ENCODE assay signal across 8 cellular contexts in the genomic region with DNA sequence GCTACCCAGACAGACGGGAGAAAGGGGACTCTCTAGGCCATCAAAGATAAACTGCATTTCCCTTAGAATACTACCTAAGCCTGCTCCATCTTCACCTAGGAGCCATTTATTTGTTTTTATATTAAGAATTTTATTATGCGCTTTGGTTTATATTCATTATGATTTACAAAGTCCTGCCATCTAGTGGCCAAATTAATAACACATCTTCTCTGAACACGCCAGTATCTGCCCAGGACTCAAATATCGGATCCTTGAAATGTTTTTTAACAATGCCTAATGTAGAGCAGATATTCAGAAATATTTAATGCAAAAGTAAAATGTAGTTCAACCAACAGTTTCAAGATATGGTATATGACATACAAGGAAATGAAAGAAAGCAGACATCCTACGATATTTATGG. TPM values are rescaled to one million over a fixed set of nuclear protein-coding genes. Genes with fewer than 3 reads are reported as not detected.
DNase-seq lines count a peak whose midpoint lies in the region; ATAC-seq and TF ChIP-seq lines count a peak whose summit lies in the region.

No MANE protein-coding gene starts in this region.

- peaks cover 10 to 11% of the 10 kb centered on the region in 2 donors for H3K27me3 Mint-ChIP-seq in CD4-positive, alpha-beta memory T cell
- H3K27me3 Mint-ChIP-seq in T-helper 17 cell = peaks cover 19% of the 10 kb centered on the region

- H3K9ac ChIP-seq in SU-DHL-6 (ENCODE audit: low read length) = no peak overlapping the region

- intact Hi-C loops in CD4-positive, alpha-beta memory T cell (cut with micrococcal nuclease) = loop anchor here (1.0 kb wide), 1 partner anchor 1626 kb away; no protein-coding TSS in a partner anchor

- no peaks in the 10 kb centered on the region for H3K9me3 Mint-ChIP-seq in CD4-positive, alpha-beta memory T cell

- peaks cover 9% of the 10 kb centered on the region for H3K4me1 ChIP-seq in CD4-positive, alpha-beta memory T cell (ENCODE audit: insufficient read depth, low read length)

- no peaks in the 10 kb centered on the region for H3K79me2 ChIP-seq in SU-DHL-6 (ENCODE audit: insufficient read depth, low read length)

- H3K9me2 ChIP-seq in SU-DHL-6 (replicated peaks; ENCODE audit: insufficient read depth, low read length) = no peaks in the 10 kb centered on the region

- POLR2A ChIA-PET in CD4-positive, alpha-beta memory T cell (lab: Charles Lee; ENCODE audit: partially characterized antibody) = interaction anchor here (1.3 kb wide), 1 partner anchor 21 kb away, joined by 4 read pairs; a partner anchor contains a TSS

- H3K4me3 ChIP-seq in CD4-positive, alpha-beta memory T cell (ENCODE audit: low read length in 2 of 2) = no peak overlapping the region
- no peak overlapping the region for H3K4me3 ChIP-seq in SU-DHL-6 (ENCODE audit: insufficient read depth, low read length, poor library complexity, severe bottlenecking)

- peak; percentile 41 for TF ChIP-seq CTCF in SU-DHL-6 (IDR thresholded peaks at IDR 0.05; ENCODE audit: insufficient read depth, low read length, poor library complexity, severe bottlenecking)

- no peaks in the 10 kb centered on the region for H3K36me3 Mint-ChIP-seq in CD4-positive, alpha-beta memory T cell
- H3K36me3 Mint-ChIP-seq in T-helper 17 cell (ENCODE audit: low read depth) = no peaks in the 10 kb centered on the region

- no peak overlapping the region for H2AFZ ChIP-seq in SU-DHL-6 (ENCODE audit: low read depth, low read length, severe bottlenecking)

- no peak overlapping the region for H3K4me2 ChIP-seq in SU-DHL-6 (ENCODE audit: low read depth, low read length, poor library complexity, severe bottlenecking)

- H3K27ac ChIP-seq in CD4-positive, alpha-beta memory T cell (ENCODE audit: low read depth, low read length) = no peak overlapping the region
- no peak overlapping the region for H3K27ac ChIP-seq in SU-DHL-6 (ENCODE audit: low read depth, low read length)

- no peaks in the 10 kb centered on the region for H3K27me3 ChIP-seq in CD4-positive, alpha-beta memory T cell (ENCODE audit: insufficient read depth, low read length)
- H3K27me3 ChIP-seq in SU-DHL-6 (ENCODE audit: low read length) = no peaks in the 10 kb centered on the region

- DNase-seq in CD4-positive, alpha-beta memory T cell = peak in 4 of 5 donors; percentile 21 to 27 (median 25)
- DNase-seq in inferior parietal cortex (ENCODE audit: extremely low spot score) (peak; percentile 60), mucosa of gallbladder (ENCODE audit: low spot score) (no peak), D341Med (ENCODE audit: low spot score) (no peak), T-helper 17 cell (no peak), NCI-H1694 (lab: John Stamatoyannopoulos, UW) (no peak)

- no peak overlapping the region for H3K4me3 Mint-ChIP-seq in CD4-positive, alpha-beta memory T cell
- no peak overlapping the region for H3K4me3 Mint-ChIP-seq in T-helper 17 cell

- CTCF ChIA-PET in CD4-positive, alpha-beta memory T cell (lab: Charles Lee; ENCODE audit: partially characterized antibody) = interaction anchor here (0.9 to 4.0 kb wide), 6 partner anchors 8 to 1627 kb away, joined by 3 to 36 read pairs (median 4); a partner anchor contains a TSS

- peak overlapping the region in 1 of 7 donors; percentile 56 for H3K27ac Mint-ChIP-seq in CD4-positive, alpha-beta memory T cell
- no peak overlapping the region for H3K27ac Mint-ChIP-seq in T-helper 17 cell

- H3K36me3 ChIP-seq in CD4-positive, alpha-beta memory T cell (ENCODE audit: insufficient read depth, low read length) = no peaks in the 10 kb centered on the region
- H3K36me3 ChIP-seq in SU-DHL-6 (ENCODE audit: low read length) = no peaks in the 10 kb centered on the region

- H3K9me3 ChIP-seq in CD4-positive, alpha-beta memory T cell (ENCODE audit: control insufficient read depth in 1 of 2, low read length in 2 of 2) = no peaks in the 10 kb centered on the region
- H3K9me3 ChIP-seq in SU-DHL-6 (ENCODE audit: insufficient read depth, low read length) (no peaks in the 10 kb centered on the region), T-helper 17 cell (ENCODE audit: control insufficient read depth, low read length, poor library complexity, severe bottlenecking) (no peaks in the 10 kb centered on the region)

- H3F3A ChIP-seq in SU-DHL-6 (ENCODE audit: insufficient read depth) = no peaks in the 10 kb centered on the region

- ATAC-seq in HG02798 (IDR thresholded peaks at IDR 0.05; ENCODE audit: poor library complexity, unreplicated experiment) (peak; percentile 41), T-helper 17 cell (no peak)

- peaks cover 4 to 13% (median 8%) of the 10 kb centered on the region in 4 donors for H3K4me1 Mint-ChIP-seq in CD4-positive, alpha-beta memory T cell
- H3K4me1 Mint-ChIP-seq in T-helper 17 cell = peaks cover 2% of the 10 kb centered on the region

- no peaks in the 10 kb centered on the region for H4K20me1 ChIP-seq in SU-DHL-6 (ENCODE audit: low read depth, low read length)

RNA-seq across cellular contexts. Expression of a gene that starts 20.8 kb away (rescaled TPM):
- total RNA-seq in CD4-positive, alpha-beta memory T cell = 10 to 100 TPM; 26.5 to 31.5 TPM
- 10 to 100 TPM; 26.6 to 49.4 TPM for polyA plus RNA-seq in CD4-positive, alpha-beta memory T cell
- total RNA-seq in mucosa of gallbladder (53.3 TPM), T-helper 17 cell (10 to 100 TPM; 16.8 to 21.3 TPM)

Comparison
In these comparisons a context has a peak if more than half of its experiments do, and no peak if none do; other contexts are left out.
1. DNase-seq: peak in CD4-positive, alpha-beta memory T cell (4 of 5) and inferior parietal cortex (single experiment); none in mucosa of gallbladder (single experiment), D341Med (single experiment), T-helper 17 cell (0 of 3) and NCI-H1694 (single experiment).